Comparison of ENCODE assay signal across 27 cellular contexts in the genomic region with DNA sequence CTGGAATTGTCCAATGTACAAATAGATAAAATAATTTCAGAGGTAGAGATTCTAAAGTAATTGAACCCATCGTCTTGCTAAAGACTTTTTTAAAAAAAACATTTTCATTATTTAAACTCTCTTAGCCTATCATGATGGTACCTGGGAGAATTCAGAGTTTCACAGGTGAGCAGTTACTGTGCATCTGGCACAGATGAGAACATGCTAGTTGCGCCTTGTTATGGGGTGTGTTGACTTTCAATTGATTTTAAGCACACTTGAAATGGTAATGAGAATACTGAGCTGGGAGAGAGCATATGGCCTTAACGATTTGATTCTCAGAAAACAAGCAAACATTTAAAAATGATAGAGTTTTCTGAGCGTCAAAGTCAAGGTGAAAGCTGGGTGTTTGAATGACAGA.
DNase-seq lines count a peak whose midpoint lies in the region; TF ChIP-seq lines count a peak whose summit lies in the region.
"Had no signal": no experiment of that assay in that cellular context is flagged by ENCODE, and none has a peak within 500 bp of the region (broad histone marks: within the 10 kb centered on the region; RNA-seq: fewer than 3 reads in every experiment).

No MANE protein-coding gene starts in this region.

- H3K27me3 ChIP-seq in left ventricle myocardium inferior (ENCODE audit: low read depth), result no peaks in the 10 kb centered on the region
- H3K27me3 ChIP-seq: adrenal gland, dorsolateral prefrontal cortex had no signal

- H3K9me3 ChIP-seq in left ventricle myocardium inferior (replicated peaks), result no peaks in the 10 kb centered on the region
- H3K9me3 ChIP-seq: adrenal gland, psoas muscle had no signal

- H3K4me3 ChIP-seq in coronary artery (no peak overlapping the region), left ventricle myocardium inferior (no peak overlapping the region)
- H3K4me3 ChIP-seq: adrenal gland, dorsolateral prefrontal cortex, psoas muscle had no signal

- TF ChIP-seq CTCF in coronary artery (IDR thresholded peaks at IDR 0.05) (no peak), left ventricle myocardium inferior (IDR thresholded peaks at IDR 0.05; ENCODE audit: borderline replicate concordance) (no peak)

- DNase-seq in NCI-H146 (lab: John Stamatoyannopoulos, UW), result peak; percentile 11
- no peak for DNase-seq in NCI-H146 treated with DMSO at 0.1 percent for 48 hours (lab: John Stamatoyannopoulos, UW; ENCODE audit: unreplicated experiment)
- peak; percentile 28 for DNase-seq in NCI-H2107 (lab: John Stamatoyannopoulos, UW)
- DNase-seq in NCI-H748 treated with DMSO at 0.1 percent for 48 hours (lab: John Stamatoyannopoulos, UW), result peak; percentile 84
- DNase-seq in nucleus accumbens (lab: John Stamatoyannopoulos, UW), result no peak
- no peak for DNase-seq in coronary artery (ENCODE audit: low spot score)
- DNase-seq in left ventricle myocardium inferior, result no peak
- no peak for DNase-seq in activated CD8-positive, alpha-beta memory T cell treated with anti-CD3 and anti-CD28 coated beads, Interleukin-2, amount 50 U/mL, for 4 hours
- DNase-seq: activated CD4-positive, alpha-beta T cell treated with anti-CD3 and anti-CD28 coated beads, Interleukin-2, amount 10 ng/mL, durations not matched to agents 7 days and 5 days; activated naive CD4-positive, alpha-beta T cell treated with Interleukin-2 at 50 U/mL for 16 hours; activated T-cell treated with anti-CD3 and anti-CD28 coated beads, Interleukin-2, amount 50 U/mL, for 72 hours; adrenal gland; CD4-positive, alpha-beta T cell; cerebellar nuclear complex; dorsolateral prefrontal cortex; GDM1; hypothalamus; Karpas-422; midbrain; naive thymus-derived CD4-positive, alpha-beta T cell; psoas muscle; Right ventricle myocardium superior; stimulated activated CD4-positive, alpha-beta T cell treated with anti-CD3 and anti-CD28 coated beads, Interleukin-15, amount 100 ng/mL, for 24 hours; stimulated activated naive CD4-positive, alpha-beta T cell; SW 1271; T1000 had no signal

- H3K4me1 ChIP-seq in left ventricle myocardium inferior, result no peaks in the 10 kb centered on the region
- H3K4me1 ChIP-seq: psoas muscle had no signal

- intact Hi-C loops in left ventricle myocardium inferior (cut with micrococcal nuclease), result no loop called here

- H3K27ac ChIP-seq in coronary artery, result no peak overlapping the region
- H3K27ac ChIP-seq in left ventricle myocardium inferior (replicated peaks), result no peak overlapping the region
- H3K27ac ChIP-seq: 22Rv1, adrenal gland, psoas muscle had no signal

- H3K36me3 ChIP-seq in left ventricle myocardium inferior, result no peaks in the 10 kb centered on the region
- H3K36me3 ChIP-seq: adrenal gland had no signal

Comparison
In these comparisons a context has a peak if more than half of its experiments do, and no peak if none do; other contexts are left out.
1. DNase-seq: peak in NCI-H146 (single experiment), NCI-H2107 (single experiment) and NCI-H748 treated with DMSO at 0.1 percent for 48 hours (single experiment); none in NCI-H146 treated with DMSO at 0.1 percent for 48 hours (single experiment), nucleus accumbens (0 of 56), coronary artery (single experiment), left ventricle myocardium inferior (single experiment) and activated CD8-positive, alpha-beta memory T cell treated with anti-CD3 and anti-CD28 coated beads, Interleukin-2, amount 50 U/mL, for 4 hours (single experiment).